Comparison of ENCODE assay signal across 28 cellular contexts in the genomic region with DNA sequence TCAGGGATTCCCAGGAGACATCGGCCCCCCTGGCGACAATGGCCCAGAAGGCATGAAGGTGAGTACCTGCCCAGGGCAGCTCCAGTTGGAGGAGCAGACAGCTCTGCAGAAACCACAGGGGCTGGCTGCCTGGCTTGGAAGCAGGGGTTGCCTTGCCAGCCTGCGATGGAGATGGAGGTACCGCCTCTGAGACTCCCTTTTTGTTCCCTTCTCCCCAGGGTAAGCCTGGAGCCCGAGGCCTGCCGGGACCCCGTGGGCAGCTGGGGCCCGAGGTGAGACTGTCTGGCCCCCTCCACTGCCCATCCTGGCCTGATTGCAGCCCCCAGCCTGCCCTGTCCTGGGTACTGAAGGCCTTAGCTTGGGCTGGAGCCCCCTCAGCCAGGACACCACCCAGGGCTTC.
"Had no signal": no experiment of that assay in that cellular context is flagged by ENCODE, and none has a peak within 500 bp of the region (broad histone marks: within the 10 kb centered on the region; RNA-seq: fewer than 3 reads in every experiment).

No MANE protein-coding gene starts in this region.

- H3K9me3 ChIP-seq: ovary, right atrium auricular region, stomach, thoracic aorta, thyroid gland, tibial nerve, upper lobe of left lung, vagina had no signal

- H2AFZ ChIP-seq: parathyroid adenoma had no signal

- H3K4me3 Mint-ChIP-seq: naive B cell; natural killer cell treated with Interleukin-12 subunit alpha and Interleukin-12 subunit beta and Interleukin-15 and Interleukin-18, amount 100 ng/mL, for 72 hours; nephron progenitor cell; neural crest cell; stimulated activated effector memory CD8-positive, alpha-beta T cell treated with anti-CD3 and anti-CD28 coated beads, Interleukin-12 subunit alpha, Interleukin-12 subunit beta, amount 100 ng/mL, for 72 hours; stimulated activated naive B cell treated with anti-CD40 and anti-IgM and Interleukin-4, amounts not matched to agents 10 μg/mL and 1 μg/mL and 100 μg/mL, for 72 hours had no signal

- H3K4me1 Mint-ChIP-seq: naive B cell; stimulated activated effector memory CD8-positive, alpha-beta T cell treated with anti-CD3 and anti-CD28 coated beads, Interleukin-12 subunit alpha, Interleukin-12 subunit beta, amount 100 ng/mL, for 72 hours; stimulated activated naive B cell treated with anti-CD40 and anti-IgM and Interleukin-4, amounts not matched to agents 10 μg/mL and 1 μg/mL and 100 μg/mL, for 72 hours had no signal

- H3K79me2 ChIP-seq: parathyroid adenoma had no signal

- H3K4me1 ChIP-seq: parathyroid adenoma, thyroid gland, upper lobe of left lung had no signal

- ATAC-seq: naive thymus-derived CD8-positive, alpha-beta T cell; sciatic nerve; stimulated activated effector memory CD8-positive, alpha-beta T cell treated with anti-CD3 and anti-CD28 coated beads, Interleukin-12 subunit alpha, Interleukin-12 subunit beta, amount 100 ng/mL, for 72 hours; stimulated activated naive B cell treated with anti-CD40 and anti-IgM and Interleukin-4, amounts not matched to agents 10 μg/mL and 1 μg/mL and 100 μg/mL, for 72 hours had no signal

- H3K27me3 Mint-ChIP-seq: progenitor cell of endocrine pancreas had no signal

- H3K9ac ChIP-seq: parathyroid adenoma had no signal

- H3K4me3 ChIP-seq: ovary, right atrium auricular region, stomach, thoracic aorta, thyroid gland, tibial nerve, upper lobe of left lung, vagina had no signal

- H3K27ac ChIP-seq: ovary, parathyroid adenoma, right atrium auricular region, stomach, thoracic aorta, thyroid gland, tibial nerve, upper lobe of left lung, vagina had no signal

- DNase-seq: naive B cell; naive thymus-derived CD8-positive, alpha-beta T cell; nephron progenitor cell; occipital lobe; ovary; posterior cingulate gyrus; retina; small intestine; stimulated activated CD4-positive, alpha-beta T cell treated with anti-CD3 and anti-CD28 coated beads, Interleukin-15, amount 100 ng/mL, for 24 hours; stimulated activated CD4-positive, alpha-beta T cell treated with anti-CD3 and anti-CD28 coated beads, Interleukin-2, amount 100 ng/mL, for 24 hours; stimulated activated CD4-positive, alpha-beta T cell treated with anti-CD3 and anti-CD28 coated beads, Interleukin-2, amount 100 ng/mL, for 48 hours; stimulated activated CD4-positive, alpha-beta T cell treated with anti-CD3 and anti-CD28 coated beads, Interleukin-4, amount 100 ng/mL, for 24 hours; stimulated activated naive B cell treated with anti-CD40 and anti-IgM and Interleukin-4, amounts not matched to agents 10 μg/mL and 1 μg/mL and 100 μg/mL, for 72 hours; stimulated activated naive CD4-positive, alpha-beta T cell treated with Interleukin-2 at 50 U/mL for 16 hours; stomach; thyroid gland; trophoblast cell; upper lobe of left lung had no signal

- H3K27ac Mint-ChIP-seq: naive B cell; naive thymus-derived CD8-positive, alpha-beta T cell; natural killer cell treated with Interleukin-12 subunit alpha and Interleukin-12 subunit beta and Interleukin-15 and Interleukin-18, amount 100 ng/mL, for 72 hours; nephron progenitor cell; progenitor cell of endocrine pancreas; stimulated activated effector memory CD8-positive, alpha-beta T cell treated with anti-CD3 and anti-CD28 coated beads, Interleukin-12 subunit alpha, Interleukin-12 subunit beta, amount 100 ng/mL, for 72 hours; stimulated activated naive B cell treated with anti-CD40 and anti-IgM and Interleukin-4, amounts not matched to agents 10 μg/mL and 1 μg/mL and 100 μg/mL, for 72 hours had no signal

- H3K36me3 ChIP-seq: ovary, right atrium auricular region, thoracic aorta, thyroid gland, upper lobe of left lung, vagina had no signal

- H3K9me3 Mint-ChIP-seq: naive thymus-derived CD8-positive, alpha-beta T cell; natural killer cell treated with Interleukin-12 subunit alpha and Interleukin-12 subunit beta and Interleukin-15 and Interleukin-18, amount 100 ng/mL, for 72 hours; nephron progenitor cell; neural crest cell; stimulated activated effector memory CD8-positive, alpha-beta T cell treated with anti-CD3 and anti-CD28 coated beads, Interleukin-12 subunit alpha, Interleukin-12 subunit beta, amount 100 ng/mL, for 72 hours; stimulated activated naive B cell treated with anti-CD40 and anti-IgM and Interleukin-4, amounts not matched to agents 10 μg/mL and 1 μg/mL and 100 μg/mL, for 72 hours had no signal

- H3K27me3 ChIP-seq: ovary, right atrium auricular region, stomach, thyroid gland, tibial nerve, upper lobe of left lung, vagina had no signal
